Comparison of ENCODE assay signal across 8 cellular contexts in the genomic region with DNA sequence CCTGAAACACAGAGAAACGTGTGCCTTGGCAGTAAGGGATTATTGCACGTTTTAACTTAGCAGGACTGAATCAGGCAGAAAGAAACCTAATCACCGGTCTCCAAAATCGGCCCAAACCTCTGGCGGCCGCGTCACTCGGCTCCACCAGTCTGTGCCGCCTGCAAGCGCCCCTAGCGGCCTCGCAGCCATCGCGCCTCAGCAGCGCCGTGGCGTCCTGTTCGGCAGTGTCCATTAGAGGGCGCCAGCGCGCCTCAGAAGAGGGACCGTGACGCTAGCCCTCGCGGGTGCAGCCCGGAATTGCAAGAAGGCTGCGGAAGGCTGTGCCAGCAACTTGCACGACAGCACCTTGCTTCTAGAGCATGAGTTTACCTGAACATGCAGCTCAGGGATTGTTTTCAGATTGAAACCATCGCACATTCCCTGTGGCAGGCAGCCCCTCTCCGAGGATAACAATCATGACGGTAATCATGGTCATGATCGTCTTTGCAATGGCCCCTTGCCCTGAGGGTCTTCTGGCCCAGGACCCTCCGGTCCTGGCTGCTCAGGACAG.
A peak's percentile ranks its signal among the peaks of the same experiment; 100 is the strongest.
DNase-seq lines count a peak whose midpoint lies in the region; ATAC-seq and TF ChIP-seq lines count a peak whose summit lies in the region.

No MANE protein-coding gene starts in this region.

- H3K4me3 Mint-ChIP-seq in HFFc6 = peak overlapping the region; percentile 89
- peak overlapping the region; percentile 84 for H3K4me3 Mint-ChIP-seq in activated naive CD4-positive, alpha-beta T cell treated with anti-CD3 and anti-CD28 coated beads for 36 hours

- TF ChIP-seq EP300 in gastroesophageal sphincter (IDR thresholded peaks at IDR 0.05) = no peak

- peak overlapping the region; percentile 23 for H3K4me3 ChIP-seq in SJSA1
- H3K4me3 ChIP-seq in gastroesophageal sphincter = peak overlapping the region; percentile 39 to 60
- H3K4me3 ChIP-seq in neuronal stem cell (ENCODE audit: low read length in 2 of 2) = peak overlapping the region in 1 of 2 donors; percentile 44

- no peaks in the 10 kb centered on the region for H3K27me3 ChIP-seq in SJSA1 (replicated peaks)
- no peaks in the 10 kb centered on the region for H3K27me3 ChIP-seq in gastroesophageal sphincter
- H3K27me3 ChIP-seq in neuronal stem cell (ENCODE audit: control insufficient read depth in 3 of 3, insufficient read depth in 3 of 3, low read depth in 1 of 3, low read length in 3 of 3) = peaks cover 0 to 19% (median 0%) of the 10 kb centered on the region in 3 experiments

- no peak overlapping the region for H4K8ac ChIP-seq in neuronal stem cell (ENCODE audit: low read depth, low read length)

- ATAC-seq in gastroesophageal sphincter = peak; percentile 98

- H2AK5ac ChIP-seq in neuronal stem cell (ENCODE audit: low read depth, low read length) = no peak overlapping the region

- CTCF ChIA-PET in activated naive CD4-positive, alpha-beta T cell treated with anti-CD3 and anti-CD28 coated beads for 36 hours (lab: Charles Lee) = interaction anchor here (0.6 to 4.3 kb wide), 44 partner anchors 8 to 1793 kb away, joined by 3 to 31 read pairs (median 3); a partner anchor contains a TSS

- H3K18ac ChIP-seq in neuronal stem cell (ENCODE audit: low read length) = no peak overlapping the region

- H3K36me3 ChIP-seq in SJSA1 = no peaks in the 10 kb centered on the region
- H3K36me3 ChIP-seq in gastroesophageal sphincter = no peaks in the 10 kb centered on the region
- H3K36me3 ChIP-seq in neuronal stem cell (replicated peaks in 1 of 2; ENCODE audit: control insufficient read depth in 2 of 2, insufficient read depth in 2 of 2, low read length in 2 of 2) = no peaks in the 10 kb centered on the region

- intact Hi-C loops in activated naive CD4-positive, alpha-beta T cell treated with anti-CD3 and anti-CD28 coated beads for 36 hours (cut with micrococcal nuclease) = loop anchor here (1.0 to 10.0 kb wide), 13 partner anchors 82 to 766 kb away; a partner anchor contains a TSS

- no peak overlapping the region for H2BK15ac ChIP-seq in neuronal stem cell (ENCODE audit: low read length)

- no peak overlapping the region for H3K9ac ChIP-seq in neuronal stem cell (ENCODE audit: low read depth, low read length, poor library complexity)

- peaks cover 3% of the 10 kb centered on the region; the same call in 1 of the 2 replicates for H3K4me1 ChIP-seq in SJSA1 (replicated peaks)
- peaks cover 0 to 14% (median 5%) of the 10 kb centered on the region in 3 donors for H3K4me1 ChIP-seq in gastroesophageal sphincter
- H3K4me1 ChIP-seq in neuronal stem cell (ENCODE audit: control insufficient read depth in 2 of 2, insufficient read depth in 1 of 2, low read depth in 1 of 2, low read length in 2 of 2) = peaks cover 0 to 4% of the 10 kb centered on the region in 2 donors

- 0 to 3% methylated on average over 16 to 17 of the region's 33 CpGs for WGBS in gastroesophageal sphincter (ENCODE audit: low coverage in 1 of 2), 2 donors
- no CpG with 5 or more reads among the region's 33 CpGs for WGBS in neuronal stem cell (ENCODE audit: extremely low coverage in 2 of 2, insufficient read length in 2 of 2, insufficient replicate concordance in 1 of 2), 2 donors

- H3K27ac ChIP-seq in SJSA1 (no peak overlapping the region), gastroesophageal sphincter (peak overlapping the region; percentile 44 to 89 (median 86)), neuronal stem cell (replicated peaks; ENCODE audit: low read length) (no peak overlapping the region)

- H3K9me3 ChIP-seq in SJSA1 (replicated peaks) (no peaks in the 10 kb centered on the region), gastroesophageal sphincter (no peaks in the 10 kb centered on the region), neuronal stem cell (replicated peaks in 1 of 2; ENCODE audit: control insufficient read depth in 2 of 2, insufficient read depth in 1 of 2, low read depth in 1 of 2, low read length in 2 of 2) (no peaks in the 10 kb centered on the region)

- H3K27me3 Mint-ChIP-seq in HFFc6 (ENCODE audit: insufficient read depth) = peaks cover 6% of the 10 kb centered on the region
- H3K27me3 Mint-ChIP-seq in activated naive CD4-positive, alpha-beta T cell treated with anti-CD3 and anti-CD28 coated beads for 36 hours (ENCODE audit: low read depth) = no peaks in the 10 kb centered on the region

- peak overlapping the region; percentile 91 for H2AFZ ChIP-seq in neuronal stem cell (ENCODE audit: low read length)

- no peak overlapping the region for H2BK12ac ChIP-seq in neuronal stem cell (ENCODE audit: low read length)

- DNase-seq in GM04503 (ENCODE audit: low read depth) (peak; percentile 35), HFFc6 (peak; percentile 91), MV-4-11 (lab: John Stamatoyannopoulos, UW) (peak; percentile 89), SJSA1 (ENCODE audit: low read depth in 1 of 2, low spot score in 2 of 2) (peak; percentile 92 to 97), neuronal stem cell (ENCODE audit: low spot score) (peak; percentile 94), stromal cell of bone marrow (ENCODE audit: low read depth) (peak; percentile 83)
- DNase-seq in activated naive CD4-positive, alpha-beta T cell treated with anti-CD3 and anti-CD28 coated beads for 36 hours = peak; percentile 98

- no peak overlapping the region for H2BK120ac ChIP-seq in neuronal stem cell (ENCODE audit: low read depth, low read length)

- no peak overlapping the region for H3K4ac ChIP-seq in neuronal stem cell (ENCODE audit: low read length)

- TF ChIP-seq CTCF in HFFc6 (IDR thresholded peaks at IDR 0.05) (peak; percentile 100), gastroesophageal sphincter (IDR thresholded peaks at IDR 0.05) (peak in 3 of 4 experiments; percentile 100)

- peak overlapping the region; percentile 40 for H3K4me2 ChIP-seq in neuronal stem cell (ENCODE audit: insufficient read depth, low read length, poor library complexity, severe bottlenecking)

- H3K4me1 Mint-ChIP-seq in HFFc6 (ENCODE audit: low read depth) = peaks cover 36% of the 10 kb centered on the region
- H3K4me1 Mint-ChIP-seq in activated naive CD4-positive, alpha-beta T cell treated with anti-CD3 and anti-CD28 coated beads for 36 hours (ENCODE audit: low read depth) = peaks cover 18% of the 10 kb centered on the region

- no peak overlapping the region for H3K14ac ChIP-seq in neuronal stem cell (ENCODE audit: low read length)

- H3K79me1 ChIP-seq in neuronal stem cell (ENCODE audit: low read depth, low read length) = no peaks in the 10 kb centered on the region

- H3K9me3 Mint-ChIP-seq in HFFc6 = no peaks in the 10 kb centered on the region
- H3K9me3 Mint-ChIP-seq in activated naive CD4-positive, alpha-beta T cell treated with anti-CD3 and anti-CD28 coated beads for 36 hours = peaks cover under 1% of the 10 kb centered on the region

- peak overlapping the region; percentile 16 for H2BK5ac ChIP-seq in neuronal stem cell (ENCODE audit: low read length)

- H3K27ac Mint-ChIP-seq in HFFc6 = peak overlapping the region; percentile 94
- H3K27ac Mint-ChIP-seq in activated naive CD4-positive, alpha-beta T cell treated with anti-CD3 and anti-CD28 coated beads for 36 hours = peak overlapping the region; percentile 80

- H3K36me3 Mint-ChIP-seq in HFFc6 (ENCODE audit: low read depth) = no peaks in the 10 kb centered on the region
- no peaks in the 10 kb centered on the region for H3K36me3 Mint-ChIP-seq in activated naive CD4-positive, alpha-beta T cell treated with anti-CD3 and anti-CD28 coated beads for 36 hours (ENCODE audit: low read depth)

- peak overlapping the region; percentile 90 for H3K23ac ChIP-seq in neuronal stem cell (ENCODE audit: low read depth, low read length, poor library complexity)

- TF ChIP-seq POLR2A in gastroesophageal sphincter (IDR thresholded peaks at IDR 0.05) = no peak

- H4K91ac ChIP-seq in neuronal stem cell (ENCODE audit: low read depth, low read length, poor library complexity) = no peak overlapping the region

Comparison
In these comparisons a context has a peak if more than half of its experiments do, and no peak if none do; other contexts are left out.
1. DNase-seq: peak in every context shown above with its lines; median percentile 98 in activated naive CD4-positive, alpha-beta T cell treated with anti-CD3 and anti-CD28 coated beads for 36 hours; 94 in SJSA1; 94 in neuronal stem cell; 91 in HFFc6; 89 in MV-4-11; 83 in stromal cell of bone marrow; 35 in GM04503.
2. H3K27ac ChIP-seq: peak in gastroesophageal sphincter (4 of 4); none in SJSA1 (single experiment) and neuronal stem cell (single experiment).